Comparison of ENCODE assay signal across 8 cellular contexts in the genomic region with DNA sequence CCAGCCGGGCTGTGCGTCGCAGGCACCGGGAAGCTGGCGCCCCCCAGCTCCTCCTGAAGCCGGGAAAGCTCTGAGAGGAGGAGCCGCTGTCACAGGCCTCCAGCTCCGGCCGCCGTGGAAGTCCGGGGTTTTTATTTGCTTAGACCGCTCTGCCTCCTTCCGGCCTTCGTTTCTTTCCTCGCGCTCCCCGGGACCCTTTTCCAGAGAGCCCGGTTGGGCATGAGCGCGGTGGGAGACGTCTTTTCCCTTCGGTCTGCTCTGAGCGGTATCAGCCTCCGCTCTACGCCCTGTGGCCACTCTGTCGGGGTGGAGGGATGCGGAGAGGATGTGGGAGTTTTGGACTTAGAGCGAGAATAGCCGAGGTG. TPM values are rescaled to one million over a fixed set of nuclear protein-coding genes. Genes with fewer than 3 reads are reported as not detected.
A peak's percentile ranks its signal among the peaks of the same experiment; 100 is the strongest.
DNase-seq lines count a peak whose midpoint lies in the region; ATAC-seq and TF ChIP-seq lines count a peak whose summit lies in the region.

No MANE protein-coding gene starts in this region.

- intact Hi-C loops in IMR-90 (cut with micrococcal nuclease): loop anchor here (5.0 kb wide), 1 partner anchor 74 kb away; a partner anchor contains a TSS

- H4K20me1 ChIP-seq in IMR-90 (ENCODE audit: insufficient read depth, low read length) (peaks cover 43% of the 10 kb centered on the region), neural cell (ENCODE audit: insufficient read depth) (no peaks in the 10 kb centered on the region)

- no TSS peak for BruUV-seq in IMR-90 (replicated peaks; lab: Mats Ljungman, UMichigan)

- peak; percentile 26 for ATAC-seq in GM21717 (IDR thresholded peaks at IDR 0.05; ENCODE audit: unreplicated experiment)
- ATAC-seq in IMR-90 (ENCODE audit: low read depth): peak; percentile 31

- peak overlapping the region; percentile 74 for H3K4ac ChIP-seq in IMR-90 (ENCODE audit: low read depth, low read length)

- peaks cover 6 to 32% of the 10 kb centered on the region in 2 experiments; a peak in 3 of 4 replicates for H3K79me1 ChIP-seq in IMR-90 (ENCODE audit: low read depth in 1 of 2, low read length in 2 of 2)

- 0 out of 2 replicates have a peak, but pooled peaks cover 3% of the 10 kb centered on the region for H3K9me1 ChIP-seq in IMR-90 (ENCODE audit: insufficient read depth, low read length)

- H3K27ac ChIP-seq in IMR-90 (ENCODE audit: insufficient read depth, low read length) (peak overlapping the region; percentile 88), neural cell (ENCODE audit: low read length) (peak overlapping the region; percentile 71)

- H4K8ac ChIP-seq in IMR-90 (ENCODE audit: low read depth in 2 of 2, low read length in 2 of 2): peak overlapping the region; percentile 58 to 79; a peak in 2 of 4 replicates

- H3K27ac Mint-ChIP-seq in activated CD4-positive, alpha-beta memory T cell treated with anti-CD3 and anti-CD28 coated beads, Interleukin-2, amount 10 ng/mL, durations not matched to agents 7 days and 5 days: peak overlapping the region; percentile 91

- no peaks in the 10 kb centered on the region for H3K36me3 ChIP-seq in IMR-90 (ENCODE audit: control insufficient read depth, insufficient read depth, low read length)
- H3K36me3 ChIP-seq in neural cell (ENCODE audit: insufficient read depth, low read length): no peaks in the 10 kb centered on the region

- H2AFZ ChIP-seq in IMR-90 (replicated peaks; ENCODE audit: low read length, poor library complexity) (peak overlapping the region; percentile 99), neural cell (ENCODE audit: low read depth, low read length) (peak overlapping the region; percentile 15)

- no peak overlapping the region for H4K5ac ChIP-seq in IMR-90 (ENCODE audit: low read depth, low read length)

- H3K56ac ChIP-seq in IMR-90 (ENCODE audit: extremely low read depth, insufficient read depth, low read length): peak overlapping the region; percentile 53; the same call in 1 of the 2 replicates

- H2BK20ac ChIP-seq in IMR-90 (ENCODE audit: low read depth, low read length): no peak overlapping the region

- no peaks in the 10 kb centered on the region for H3K9me3 Mint-ChIP-seq in activated CD4-positive, alpha-beta memory T cell treated with anti-CD3 and anti-CD28 coated beads, Interleukin-2, amount 10 ng/mL, durations not matched to agents 7 days and 5 days

- H3K4me3 ChIP-seq in IMR-90 (ENCODE audit: insufficient read depth, low read depth, low read length) (peak overlapping the region; percentile 92), fibroblast of the aortic adventitia (ENCODE audit: low read depth, low read length) (peak overlapping the region; percentile 88), neural cell (ENCODE audit: low read length) (peak overlapping the region; percentile 93)

- TF ChIP-seq EP300 in neural cell (conservative IDR thresholded peaks at IDR 0.05; ENCODE audit: poor library complexity, severe bottlenecking): no peak

- peaks cover 24% of the 10 kb centered on the region for H3K4me1 Mint-ChIP-seq in activated CD4-positive, alpha-beta memory T cell treated with anti-CD3 and anti-CD28 coated beads, Interleukin-2, amount 10 ng/mL, durations not matched to agents 7 days and 5 days

- no peaks in the 10 kb centered on the region for H3K9me2 ChIP-seq in neural cell (ENCODE audit: insufficient read depth, low read length)

- no peak for TF ChIP-seq RAD21 in IMR-90 (IDR thresholded peaks at IDR 0.05; ENCODE audit: low read length)
- TF ChIP-seq RAD21 in neural cell (conservative IDR thresholded peaks at IDR 0.05): no peak

- in situ Hi-C loops in IMR-90 (cut with MboI; ENCODE audit: low sequenced_read_pairs): no loop called here

- H2AK9ac ChIP-seq in IMR-90 (replicated peaks; ENCODE audit: low read depth, low read length, poor library complexity): peak overlapping the region; percentile 80

- no peak overlapping the region for H3K18ac ChIP-seq in IMR-90 (ENCODE audit: low read depth, low read length)

- peak overlapping the region; percentile 29; the same call in 1 of the 2 replicates for H3K23ac ChIP-seq in IMR-90 (ENCODE audit: low read depth, low read length)

- TF ChIP-seq POLR2A in IMR-90 (IDR thresholded peaks at IDR 0.05; ENCODE audit: low read depth, low read length): no peak

- H4K91ac ChIP-seq in IMR-90 (ENCODE audit: insufficient read depth, low read depth, low read length): peak overlapping the region; percentile 9

- H2BK15ac ChIP-seq in IMR-90 (ENCODE audit: low read depth, low read length): no peak overlapping the region

- H2AK5ac ChIP-seq in IMR-90 (ENCODE audit: low read depth, low read length): peak overlapping the region; percentile 78; the same call in 1 of the 2 replicates

- H3F3A ChIP-seq in neural cell (ENCODE audit: insufficient read depth, low read length, poor library complexity, severe bottlenecking): no peaks in the 10 kb centered on the region

- peaks cover 4% of the 10 kb centered on the region for H3K4me1 ChIP-seq in IMR-90 (ENCODE audit: control insufficient read depth, insufficient read depth, low read length)

- H2BK120ac ChIP-seq in IMR-90 (ENCODE audit: low read depth, low read length): no peak overlapping the region

- H3K9ac ChIP-seq in IMR-90 (ENCODE audit: low read depth, low read length) (peak overlapping the region; percentile 87), neural cell (ENCODE audit: low read length) (peak overlapping the region; percentile 88)

- POLR2A ChIA-PET in IMR-90 (lab: Charles Lee; ENCODE audit: unreplicated experiment): no interaction called here
- POLR2A ChIA-PET in activated CD4-positive, alpha-beta memory T cell treated with anti-CD3 and anti-CD28 coated beads, Interleukin-2, amount 10 ng/mL, durations not matched to agents 7 days and 5 days (lab: Charles Lee): interaction anchor here (0.8 to 4.8 kb wide), 28 partner anchors 10 to 922 kb away, joined by 3 to 91 read pairs (median 4); a partner anchor contains a TSS

- CTCF ChIA-PET in IMR-90 (lab: Yijun Ruan, JAX): no interaction called here
- CTCF ChIA-PET in activated CD4-positive, alpha-beta memory T cell treated with anti-CD3 and anti-CD28 coated beads, Interleukin-2, amount 10 ng/mL, durations not matched to agents 7 days and 5 days (lab: Charles Lee): interaction anchor here (0.5 to 3.8 kb wide), 7 partner anchors 18 to 339 kb away, joined by 3 to 19 read pairs (median 3); a partner anchor contains a TSS

- DNase-seq in NCI-H146 (lab: John Stamatoyannopoulos, UW) (peak; percentile 45), NCI-H146 treated with DMSO at 0.1 percent for 48 hours (lab: John Stamatoyannopoulos, UW; ENCODE audit: unreplicated experiment) (no peak), IMR-90 (peak; percentile 9), fibroblast of the aortic adventitia (ENCODE audit: low read depth) (peak; percentile 12), 8988T (no peak)
- DNase-seq in activated CD4-positive, alpha-beta memory T cell treated with anti-CD3 and anti-CD28 coated beads, Interleukin-2, amount 10 ng/mL, durations not matched to agents 7 days and 5 days: peak; percentile 35

- peak overlapping the region; percentile 93 for H3K4me3 Mint-ChIP-seq in activated CD4-positive, alpha-beta memory T cell treated with anti-CD3 and anti-CD28 coated beads, Interleukin-2, amount 10 ng/mL, durations not matched to agents 7 days and 5 days

- H3K9me3 ChIP-seq in IMR-90 (ENCODE audit: control insufficient read depth, insufficient read depth, low read length) (no peaks in the 10 kb centered on the region), neural cell (ENCODE audit: low read length) (no peaks in the 10 kb centered on the region)

- TF ChIP-seq CTCF in IMR-90 (conservative IDR thresholded peaks at IDR 0.05; ENCODE audit: low read depth, low read length): no peak
- no peak for TF ChIP-seq CTCF in fibroblast of the aortic adventitia (IDR thresholded peaks at IDR 0.05; ENCODE audit: insufficient read depth, low read length)
- TF ChIP-seq CTCF in neural cell (IDR thresholded peaks at IDR 0.05; ENCODE audit: poor library complexity, severe bottlenecking): no peak

- H3K36me3 Mint-ChIP-seq in activated CD4-positive, alpha-beta memory T cell treated with anti-CD3 and anti-CD28 coated beads, Interleukin-2, amount 10 ng/mL, durations not matched to agents 7 days and 5 days (ENCODE audit: low read depth): peaks cover 10% of the 10 kb centered on the region

- H3K4me2 ChIP-seq in IMR-90 (ENCODE audit: low read depth, low read length) (peak overlapping the region; percentile 96), neural cell (ENCODE audit: low read length) (peak overlapping the region; percentile 79)

- no peak overlapping the region for H3K14ac ChIP-seq in IMR-90 (replicated peaks; ENCODE audit: low read depth, low read length)

- no peaks in the 10 kb centered on the region for H3K27me3 ChIP-seq in IMR-90 (ENCODE audit: control insufficient read depth, insufficient read depth, low read length)
- H3K27me3 ChIP-seq in neural cell (ENCODE audit: insufficient read depth, low read depth, low read length): no peaks in the 10 kb centered on the region

- 0% methylated on average over 5 of the region's 29 CpGs; no CpG with 5 or more reads in 1 of the 2 experiments for WGBS in IMR-90 (ENCODE audit: extremely low coverage in 2 of 2, insufficient read length in 1 of 2), 2 experiments

- dilution Hi-C loops in IMR-90 (cut with HindIII; ENCODE audit: low sequenced_read_pairs, unreplicated experiment): no loop called here

- H3K27me3 Mint-ChIP-seq in activated CD4-positive, alpha-beta memory T cell treated with anti-CD3 and anti-CD28 coated beads, Interleukin-2, amount 10 ng/mL, durations not matched to agents 7 days and 5 days: no peaks in the 10 kb centered on the region

- H2BK5ac ChIP-seq in IMR-90 (ENCODE audit: low read depth, low read length, poor library complexity, severe bottlenecking): peak overlapping the region; percentile 79

- H3K79me2 ChIP-seq in neural cell (replicated peaks; ENCODE audit: insufficient read depth, low read length): peaks cover 39% of the 10 kb centered on the region

TF ChIP-seq in IMR-90, 13 proteins besides CTCF, POLR2A, EP300 and RAD21 (continues in another document):
- TF ChIP-seq MAFK (IDR thresholded peaks at IDR 0.05; ENCODE audit: low read depth, low read length) (no peak), MAZ (IDR thresholded peaks at IDR 0.05; ENCODE audit: borderline replicate concordance, low read depth, low read length) (no peak), CEBPB (IDR thresholded peaks at IDR 0.05; ENCODE audit: low read depth, low read length) (no peak)

TF ChIP-seq in neural cell, 6 proteins besides CTCF, POLR2A, EP300 and RAD21 (continues in another document):
- TF ChIP-seq EZH2 (IDR thresholded peaks at IDR 0.05; ENCODE audit: borderline replicate concordance, insufficient read depth, low read length, poor library complexity, severe bottlenecking): no peak

RNA-seq across cellular contexts. Expression of a gene that starts 0.6 kb away (rescaled TPM):
- total RNA-seq in IMR-90 (2012; rRNA removed) (44.4 and 45.5 TPM in 2 replicates), fibroblast of the aortic adventitia (ENCODE audit: low replicate concordance) (28.2 and 38.1 TPM in 2 replicates)
- polyA plus RNA-seq in IMR-90 (2012; rRNA removed) (6.2 and 7.4 TPM in 2 replicates), neural cell (24.2 and 27.3 TPM in 2 replicates)
- polyA plus RNA-seq in IMR-90 (2012; cell fraction: cytosol; rRNA removed): 1.6 and 1.8 TPM in 2 replicates
- 3.2 and 16.0 TPM in 2 replicates for polyA plus RNA-seq in IMR-90 (2012; cell fraction: nucleus; rRNA removed; ENCODE audit: low replicate concordance)
- total RNA-seq in activated CD4-positive, alpha-beta memory T cell treated with anti-CD3 and anti-CD28 coated beads, Interleukin-2, amount 10 ng/mL, durations not matched to agents 7 days and 5 days: 10 to 100 TPM; 37.9 to 42.3 TPM
- polyA minus RNA-seq in neural cell: 95.9 and 113 TPM in 2 replicates

Comparison
In these comparisons a context has a peak if more than half of its experiments do, and no peak if none do; other contexts are left out.
1. DNase-seq: peak in NCI-H146 (single experiment), IMR-90 (single experiment), activated CD4-positive, alpha-beta memory T cell treated with anti-CD3 and anti-CD28 coated beads, Interleukin-2, amount 10 ng/mL, durations not matched to agents 7 days and 5 days (single experiment) and fibroblast of the aortic adventitia (single experiment); none in NCI-H146 treated with DMSO at 0.1 percent for 48 hours (single experiment) and 8988T (single experiment).
2. Peak in every context shown above with its lines, with median percentiles within 50 percentile points of each other: H3K4me3 ChIP-seq.